In genomic region chr3:161508852-161509477, GRCh38 we compare ENCODE assay signal across 9 cellular contexts. TPM values are rescaled to one million over a fixed set of nuclear protein-coding genes. Genes with fewer than 3 reads are reported as not detected.
DNase-seq lines count a peak whose midpoint lies in the region; ATAC-seq and TF ChIP-seq lines count a peak whose summit lies in the region.
"Had no signal": no experiment of that assay in that cellular context is flagged by ENCODE, and none has a peak within 500 bp of the region (broad histone marks: within the 10 kb centered on the region; RNA-seq: fewer than 3 reads in every experiment).

No MANE protein-coding gene starts in this region.

- H3K4me3 ChIP-seq in BJ (ENCODE audit: low read depth, low read length) (no peak overlapping the region), SK-N-SH (ENCODE audit: low read depth in 2 of 2, low read length in 1 of 2) (no peak overlapping the region), aorta (ENCODE audit: low read length in 2 of 2) (no peak overlapping the region)

- TF ChIP-seq CTCF in BJ (IDR thresholded peaks at IDR 0.05; ENCODE audit: insufficient read depth, low read depth, low read length) (peak; percentile 18; the same call in 1 of the 2 replicates), SK-N-SH (IDR thresholded peaks at IDR 0.05) (peak; percentile 61), progenitor cell of endocrine pancreas (IDR thresholded peaks at IDR 0.05; ENCODE audit: unreplicated experiment) (peak; percentile 48)

- DNase-seq in BJ (ENCODE audit: low read depth) (no peak), SK-N-SH (peak; percentile 24), progenitor cell of endocrine pancreas (ENCODE audit: low spot score, unreplicated experiment) (no peak), activated gamma-delta T cell treated with Interleukin-2 at 50 U/mL for 16 hours (no peak), aorta (no peak)
- no peak for DNase-seq in stimulated activated CD4-positive, alpha-beta T cell treated with anti-CD3 and anti-CD28 coated beads, Interleukin-4, amount 100 ng/mL, for 24 hours

- H3K27me3 ChIP-seq in BJ (ENCODE audit: control insufficient read depth, insufficient read depth, low read length) = no peaks in the 10 kb centered on the region
- H3K27me3 ChIP-seq in SK-N-SH (ENCODE audit: insufficient read depth) = no peaks in the 10 kb centered on the region
- no peaks in the 10 kb centered on the region for H3K27me3 ChIP-seq in aorta (ENCODE audit: control insufficient read depth in 1 of 2, insufficient read depth in 2 of 2, low read length in 1 of 2)

- H3K9ac ChIP-seq in SK-N-SH = no peak overlapping the region

- no peak overlapping the region for H2AFZ ChIP-seq in SK-N-SH (ENCODE audit: low read depth)

- no peaks in the 10 kb centered on the region for H3F3A ChIP-seq in SK-N-SH (replicated peaks; ENCODE audit: insufficient read depth)

- H3K27me3 Mint-ChIP-seq in progenitor cell of endocrine pancreas = no peaks in the 10 kb centered on the region

- H3K27ac ChIP-seq in SK-N-SH (ENCODE audit: low read depth in 2 of 2, low read length in 1 of 2) = no peak overlapping the region
- no peak overlapping the region for H3K27ac ChIP-seq in aorta (ENCODE audit: low read depth in 1 of 2, low read length in 2 of 2)
- H3K27ac ChIP-seq: epithelial cell of prostate had no signal

- no peaks in the 10 kb centered on the region for H3K36me3 Mint-ChIP-seq in progenitor cell of endocrine pancreas (ENCODE audit: insufficient read depth)

- H3K4me1 ChIP-seq in SK-N-SH (ENCODE audit: control insufficient read depth in 1 of 2, insufficient read depth in 2 of 2, low read depth in 1 of 2, low read length in 1 of 2) (no peaks in the 10 kb centered on the region), aorta (ENCODE audit: control insufficient read depth in 1 of 2, insufficient read depth in 2 of 2, low read length in 2 of 2) (no peaks in the 10 kb centered on the region)

- no peaks in the 10 kb centered on the region for H3K9me2 ChIP-seq in SK-N-SH

- no peaks in the 10 kb centered on the region for H3K4me1 Mint-ChIP-seq in progenitor cell of endocrine pancreas (ENCODE audit: low read depth)

- intact Hi-C loops in aorta (cut with DNase I) = no loop called here

- no peak overlapping the region for H3K4me2 ChIP-seq in SK-N-SH

- no peaks in the 10 kb centered on the region for H3K9me3 Mint-ChIP-seq in progenitor cell of endocrine pancreas (ENCODE audit: low read depth)

- TF ChIP-seq EP300 in SK-N-SH (IDR thresholded peaks at IDR 0.05; ENCODE audit: borderline replicate concordance in 1 of 2, low read depth in 1 of 2, low read length in 1 of 2) = no peak

- no peaks in the 10 kb centered on the region for H4K20me1 ChIP-seq in SK-N-SH (ENCODE audit: insufficient read depth)

- peak; percentile 71 for TF ChIP-seq RAD21 in SK-N-SH (IDR thresholded peaks at IDR 0.05; ENCODE audit: low read length)

- ATAC-seq in GM19452 (IDR thresholded peaks at IDR 0.05; ENCODE audit: unreplicated experiment) = peak; percentile 75
- peak; percentile 69 for ATAC-seq in HG03457 (IDR thresholded peaks at IDR 0.05; ENCODE audit: unreplicated experiment)
- no peak for ATAC-seq in aorta (ENCODE audit: low FRiP score)

- H3K9me3 ChIP-seq in SK-N-SH (no peaks in the 10 kb centered on the region), aorta (ENCODE audit: control insufficient read depth, low read length) (peaks cover 1% of the 10 kb centered on the region)

- no peaks in the 10 kb centered on the region for H3K36me3 ChIP-seq in BJ (ENCODE audit: control insufficient read depth, insufficient read depth, low read length)
- H3K36me3 ChIP-seq in SK-N-SH (replicated peaks in 1 of 2; ENCODE audit: control insufficient read depth in 1 of 2, insufficient read depth in 2 of 2, low read length in 1 of 2) = no peaks in the 10 kb centered on the region
- no peaks in the 10 kb centered on the region for H3K36me3 ChIP-seq in aorta (ENCODE audit: control insufficient read depth in 1 of 2, insufficient read depth in 2 of 2, low read length in 1 of 2)

- no peaks in the 10 kb centered on the region for H3K79me2 ChIP-seq in SK-N-SH (ENCODE audit: insufficient read depth)

- no peak overlapping the region for H3K4me3 Mint-ChIP-seq in progenitor cell of endocrine pancreas (ENCODE audit: low read depth)

- no peak overlapping the region for H3K27ac Mint-ChIP-seq in progenitor cell of endocrine pancreas

- POLR2A ChIA-PET in BJ (lab: Charles Lee) = no interaction called here
- POLR2A ChIA-PET in SK-N-SH (lab: Yijun Ruan, JAX) = no interaction called here

- 17% methylated on average over 2 of the region's 2 CpGs for WGBS in SK-N-SH (ENCODE audit: low lambda C conversion rate)
- WGBS in aorta, 2 donors = 73 to 74% methylated on average over 2 of the region's 2 CpGs

- CTCF ChIA-PET in BJ (lab: Yijun Ruan, JAX) (interaction anchor here (0.6 to 1.0 kb wide), 2 partner anchors 9 to 986 kb away, joined by 3 read pairs; no protein-coding TSS in a partner anchor), SK-N-SH (lab: Yijun Ruan, JAX) (interaction anchor here (0.8 to 1.6 kb wide), 11 partner anchors 8 to 401 kb away, joined by 3 to 6 read pairs (median 3); no protein-coding TSS in a partner anchor)

TF ChIP-seq in SK-N-SH, 30 proteins besides CTCF, POLR2A, EP300 and RAD21 (continues in another document):
- TF ChIP-seq PBX3 (IDR thresholded peaks at IDR 0.05) = no peak
- no peak for TF ChIP-seq YY1 (IDR thresholded peaks at IDR 0.05; ENCODE audit: low read depth)
- TF ChIP-seq NRF1 (IDR thresholded peaks at IDR 0.05; ENCODE audit: low read depth, low read length) = no peak
- no peak for TF ChIP-seq GABPA (IDR thresholded peaks at IDR 0.05; ENCODE audit: low read depth)
- no peak for TF ChIP-seq USF1 (IDR thresholded peaks at IDR 0.05; ENCODE audit: borderline replicate concordance, low read depth)
- TF ChIP-seq ZBTB33 (IDR thresholded peaks at IDR 0.05; ENCODE audit: borderline replicate concordance, low read depth) = no peak
- TF ChIP-seq TAF1 (IDR thresholded peaks at IDR 0.05; ENCODE audit: borderline replicate concordance, low read depth, low read length) = no peak
- TF ChIP-seq POLR2AphosphoS5 (IDR thresholded peaks at IDR 0.05; ENCODE audit: low read depth, low read length) = no peak
- no peak for TF ChIP-seq TCF12 (IDR thresholded peaks at IDR 0.05)
- TF ChIP-seq RFX5 (IDR thresholded peaks at IDR 0.05; ENCODE audit: low read length) = no peak
- TF ChIP-seq MXI1 (IDR thresholded peaks at IDR 0.05; ENCODE audit: low read depth, low read length) = no peak
- TF ChIP-seq ELF1 (IDR thresholded peaks at IDR 0.05) = no peak
- TF ChIP-seq FOSL2 (IDR thresholded peaks at IDR 0.05; ENCODE audit: borderline replicate concordance, low read depth) = no peak
- no peak for TF ChIP-seq MEF2A (IDR thresholded peaks at IDR 0.05; ENCODE audit: borderline replicate concordance, low read depth)
- TF ChIP-seq NFIC (IDR thresholded peaks at IDR 0.05; ENCODE audit: borderline replicate concordance) = no peak
- TF ChIP-seq SIN3A (IDR thresholded peaks at IDR 0.05; ENCODE audit: borderline replicate concordance, low read depth, low read length) = no peak
- TF ChIP-seq RCOR1 (IDR thresholded peaks at IDR 0.05; ENCODE audit: low read length) = no peak

RNA-seq across cellular contexts. Expression of gene OTOL1, which starts 12.4 kb away (rescaled TPM):
- polyA plus RNA-seq in BJ (2011; rRNA removed) (not detected in 2 replicates), SK-N-SH (2012; rRNA removed) (not detected in 2 replicates), aorta (not detected)
- not detected in 2 replicates for polyA minus RNA-seq in BJ (2011; rRNA and poly(A)+ RNA removed)
- not detected in 2 replicates for polyA plus RNA-seq in SK-N-SH (2012; cell fraction: cytosol; rRNA removed)
- polyA plus RNA-seq in SK-N-SH (2012; cell fraction: nucleus; rRNA removed) = not detected in 2 replicates
- total RNA-seq in progenitor cell of endocrine pancreas (not detected in 2 replicates), aorta (not detected)
